ENCODE assay signal across 18 cellular contexts in the genomic region with DNA sequence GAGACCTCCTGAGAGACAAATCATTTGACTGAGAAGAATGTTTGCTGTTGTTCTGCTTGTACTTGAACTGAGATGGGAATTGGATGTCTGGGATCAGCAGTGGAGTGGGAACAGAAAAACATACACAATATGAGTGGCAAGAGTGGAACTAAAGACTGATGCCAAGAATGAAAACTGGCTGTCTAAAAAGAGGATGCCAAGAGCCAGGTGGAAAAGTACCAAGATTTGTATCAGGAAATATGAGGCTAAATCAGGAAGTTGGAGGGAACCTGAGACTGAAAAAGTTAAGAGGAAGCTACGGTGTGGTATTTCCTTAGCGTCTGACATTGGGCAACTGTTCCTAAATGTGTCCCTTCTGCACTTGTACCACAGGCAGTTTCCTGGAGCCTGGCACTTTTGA.
DNase-seq lines count a peak whose midpoint lies in the region; ATAC-seq, FAIRE-seq and TF ChIP-seq lines count a peak whose summit lies in the region.
"Had no signal": no experiment of that assay in that cellular context is flagged by ENCODE, and none has a peak within 500 bp of the region (broad histone marks: within the 10 kb centered on the region; RNA-seq: fewer than 3 reads in every experiment).

No MANE protein-coding gene starts in this region.

- peak; percentile 60 for DNase-seq in GDM1 (lab: John Stamatoyannopoulos, UW)
- DNase-seq in SKM-1 (lab: John Stamatoyannopoulos, UW; ENCODE audit: unreplicated experiment) = peak; percentile 18
- DNase-seq in endothelial cell (ENCODE audit: low spot score) = no peak
- DNase-seq in small intestine = no peak
- DNase-seq in GM23338 (ENCODE audit: low spot score) = no peak
- no peak for DNase-seq in activated T-cell treated with anti-CD3 and anti-CD28 coated beads, Interleukin-2, amount 50 U/mL, for 48 hours
- DNase-seq: BE2C; Caco-2; CD8-positive, alpha-beta memory T cell; DMS53; GM23248; H9 had no signal

- no peak overlapping the region for H3K4me3 ChIP-seq in BLaER1 treated with 17β-estradiol and CSF1 and Interleukin-3, amounts not matched to agents 10 nM and 100 nM
- H3K4me3 ChIP-seq in small intestine (ENCODE audit: low read depth in 1 of 2, low read length in 2 of 2) (no peak overlapping the region), GM23338 (no peak overlapping the region)
- H3K4me3 ChIP-seq: GM23248 had no signal

- H3K27ac ChIP-seq in BLaER1 treated with 17β-estradiol and CSF1 and Interleukin-3, amounts not matched to agents 10 nM and 100 nM = no peak overlapping the region
- H3K27ac ChIP-seq in small intestine (ENCODE audit: low read depth in 1 of 2, low read length in 1 of 2) = no peak overlapping the region
- H3K27ac ChIP-seq in GM23338 (ENCODE audit: low read depth) = no peak overlapping the region
- H3K27ac ChIP-seq: GM23248 had no signal

- FAIRE-seq in small intestine (lab: Jason Lieb, UNC) = no peak
- FAIRE-seq: A204.1, GM12891, HepG2, HTR-8/SVneo had no signal

- H3F3A ChIP-seq in GM23338 (replicated peaks; ENCODE audit: low read depth) = no peaks in the 10 kb centered on the region

- H3K9me3 Mint-ChIP-seq in endothelial cell (ENCODE audit: unreplicated experiment) (no peaks in the 10 kb centered on the region), GM23338 (no peaks in the 10 kb centered on the region; the same call in 2 of the 3 replicates)

- H3K9me3 ChIP-seq in BLaER1 treated with 17β-estradiol and CSF1 and Interleukin-3, amounts not matched to agents 10 nM and 100 nM (replicated peaks in 1 of 11) = no peaks in the 10 kb centered on the region
- H3K9me3 ChIP-seq in small intestine (ENCODE audit: control insufficient read depth, low read depth) = no peaks in the 10 kb centered on the region
- H3K9me3 ChIP-seq: BE2C, Caco-2 had no signal

- H3K4me1 Mint-ChIP-seq in endothelial cell (ENCODE audit: unreplicated experiment) = peaks cover 15% of the 10 kb centered on the region
- H3K4me1 Mint-ChIP-seq in GM23338 = peaks cover 20% of the 10 kb centered on the region
- H3K4me1 Mint-ChIP-seq: CD8-positive, alpha-beta memory T cell had no signal

- H3K4me2 ChIP-seq in BLaER1 treated with 17β-estradiol and CSF1 and Interleukin-3, amounts not matched to agents 10 nM and 100 nM = peak overlapping the region in 10 of 11 experiments; percentile 14 to 62 (median 39); a peak in 17 of 22 replicates
- H3K4me2 ChIP-seq in GM23338 = no peak overlapping the region

- no peaks in the 10 kb centered on the region for H3K9me2 ChIP-seq in GM23338 (ENCODE audit: insufficient read depth)

- H2AFZ ChIP-seq in GM23338 = no peak overlapping the region
- H2AFZ ChIP-seq: GM23248 had no signal

- WGBS in small intestine, 3 donors = 51 to 67% (median 57%) methylated on average over 2 of the region's 2 CpGs

- ATAC-seq in HG03196 (IDR thresholded peaks at IDR 0.05; ENCODE audit: unreplicated experiment) = no peak
- no peak for ATAC-seq in GM23338
- ATAC-seq: HepG2 had no signal

- H3K27me3 Mint-ChIP-seq in endothelial cell (ENCODE audit: unreplicated experiment) (no peaks in the 10 kb centered on the region), GM23338 (ENCODE audit: insufficient read depth, low read depth, poor library complexity) (peaks cover 7% of the 10 kb centered on the region)
- H3K27me3 Mint-ChIP-seq: CD8-positive, alpha-beta memory T cell had no signal

- H3K4me3 Mint-ChIP-seq in endothelial cell (ENCODE audit: unreplicated experiment) = no peak overlapping the region
- no peak overlapping the region for H3K4me3 Mint-ChIP-seq in GM23338
- H3K4me3 Mint-ChIP-seq: CD8-positive, alpha-beta memory T cell; H9 had no signal

- no peak overlapping the region for H3K9ac ChIP-seq in BLaER1 treated with 17β-estradiol and CSF1 and Interleukin-3, amounts not matched to agents 10 nM and 100 nM
- H3K9ac ChIP-seq: GM23248 had no signal

- H4K20me1 ChIP-seq in BLaER1 treated with 17β-estradiol and CSF1 and Interleukin-3, amounts not matched to agents 10 nM and 100 nM = no peaks in the 10 kb centered on the region
- H4K20me1 ChIP-seq in GM23338 (replicated peaks; ENCODE audit: insufficient read depth) = no peaks in the 10 kb centered on the region

- H3K27ac Mint-ChIP-seq in endothelial cell (ENCODE audit: unreplicated experiment) (peak overlapping the region; percentile 6), GM23338 (no peak overlapping the region)
- H3K27ac Mint-ChIP-seq: CD8-positive, alpha-beta memory T cell; H9 had no signal

- no peaks in the 10 kb centered on the region for H3K36me3 Mint-ChIP-seq in endothelial cell (ENCODE audit: low read depth, unreplicated experiment)
- no peaks in the 10 kb centered on the region for H3K36me3 Mint-ChIP-seq in GM23338 (ENCODE audit: low read depth)
- H3K36me3 Mint-ChIP-seq: CD8-positive, alpha-beta memory T cell had no signal

- peaks cover 6 to 10% (median 8%) of the 10 kb centered on the region in 10 experiments; a peak in 15 of 20 replicates for H3K4me1 ChIP-seq in BLaER1 treated with 17β-estradiol and CSF1 and Interleukin-3, amounts not matched to agents 10 nM and 100 nM
- H3K4me1 ChIP-seq in small intestine (ENCODE audit: control insufficient read depth in 2 of 2, insufficient read depth in 1 of 2, low read depth in 1 of 2, low read length in 1 of 2) = no peaks in the 10 kb centered on the region
- peaks cover 10% of the 10 kb centered on the region for H3K4me1 ChIP-seq in GM23338 (ENCODE audit: insufficient read depth)
- H3K4me1 ChIP-seq: BE2C, Caco-2 had no signal

- no peaks in the 10 kb centered on the region for H3K79me2 ChIP-seq in GM23338 (replicated peaks; ENCODE audit: insufficient read depth)

- H3K27me3 ChIP-seq in BLaER1 treated with 17β-estradiol and CSF1 and Interleukin-3, amounts not matched to agents 10 nM and 100 nM = no peaks in the 10 kb centered on the region
- H3K27me3 ChIP-seq in small intestine (ENCODE audit: control insufficient read depth in 2 of 2, insufficient read depth in 2 of 2, low read length in 2 of 2) (no peaks in the 10 kb centered on the region), GM23338 (ENCODE audit: insufficient read depth) (no peaks in the 10 kb centered on the region)
- H3K27me3 ChIP-seq: BE2C had no signal

- H3K36me3 ChIP-seq in BLaER1 treated with 17β-estradiol and CSF1 and Interleukin-3, amounts not matched to agents 10 nM and 100 nM = no peaks in the 10 kb centered on the region
- H3K36me3 ChIP-seq in small intestine (ENCODE audit: control insufficient read depth in 2 of 2, insufficient read depth in 2 of 2, low read length in 2 of 2) (no peaks in the 10 kb centered on the region), GM23338 (ENCODE audit: insufficient read depth) (no peaks in the 10 kb centered on the region)
- H3K36me3 ChIP-seq: BE2C had no signal

- no peak for TF ChIP-seq CTCF in endothelial cell (IDR thresholded peaks at IDR 0.05; ENCODE audit: unreplicated experiment)
- TF ChIP-seq CTCF in GM23338 (conservative IDR thresholded peaks at IDR 0.05; ENCODE audit: low read depth in 2 of 2) = no peak

TF ChIP-seq in GM23338, 12 proteins besides CTCF, POLR2A, EP300 and RAD21 (continues in another document):
- TF ChIP-seq ZNF331 (CRISPR knock-in tag; IDR thresholded peaks at IDR 0.05; ENCODE audit: low read depth) = no peak
- no peak for TF ChIP-seq CREB1 (CRISPR knock-in tag; IDR thresholded peaks at IDR 0.05; ENCODE audit: low read depth)
- TF ChIP-seq POLR2AphosphoS5 (IDR thresholded peaks at IDR 0.05; ENCODE audit: low read depth) = no peak
- TF ChIP-seq, protein P1, sequence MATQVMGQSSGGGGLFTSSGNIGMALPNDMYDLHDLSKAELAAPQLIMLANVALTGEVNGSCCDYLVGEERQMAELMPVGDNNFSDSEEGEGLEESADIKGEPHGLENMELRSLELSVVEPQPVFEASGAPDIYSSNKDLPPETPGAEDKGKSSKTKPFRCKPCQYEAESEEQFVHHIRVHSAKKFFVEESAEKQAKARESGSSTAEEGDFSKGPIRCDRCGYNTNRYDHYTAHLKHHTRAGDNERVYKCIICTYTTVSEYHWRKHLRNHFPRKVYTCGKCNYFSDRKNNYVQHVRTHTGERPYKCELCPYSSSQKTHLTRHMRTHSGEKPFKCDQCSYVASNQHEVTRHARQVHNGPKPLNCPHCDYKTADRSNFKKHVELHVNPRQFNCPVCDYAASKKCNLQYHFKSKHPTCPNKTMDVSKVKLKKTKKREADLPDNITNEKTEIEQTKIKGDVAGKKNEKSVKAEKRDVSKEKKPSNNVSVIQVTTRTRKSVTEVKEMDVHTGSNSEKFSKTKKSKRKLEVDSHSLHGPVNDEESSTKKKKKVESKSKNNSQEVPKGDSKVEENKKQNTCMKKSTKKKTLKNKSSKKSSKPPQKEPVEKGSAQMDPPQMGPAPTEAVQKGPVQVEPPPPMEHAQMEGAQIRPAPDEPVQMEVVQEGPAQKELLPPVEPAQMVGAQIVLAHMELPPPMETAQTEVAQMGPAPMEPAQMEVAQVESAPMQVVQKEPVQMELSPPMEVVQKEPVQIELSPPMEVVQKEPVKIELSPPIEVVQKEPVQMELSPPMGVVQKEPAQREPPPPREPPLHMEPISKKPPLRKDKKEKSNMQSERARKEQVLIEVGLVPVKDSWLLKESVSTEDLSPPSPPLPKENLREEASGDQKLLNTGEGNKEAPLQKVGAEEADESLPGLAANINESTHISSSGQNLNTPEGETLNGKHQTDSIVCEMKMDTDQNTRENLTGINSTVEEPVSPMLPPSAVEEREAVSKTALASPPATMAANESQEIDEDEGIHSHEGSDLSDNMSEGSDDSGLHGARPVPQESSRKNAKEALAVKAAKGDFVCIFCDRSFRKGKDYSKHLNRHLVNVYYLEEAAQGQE (IDR thresholded peaks at IDR 0.05; ENCODE audit: unreplicated experiment) = no peak
- no peak for TF ChIP-seq NANOG (IDR thresholded peaks at IDR 0.05; ENCODE audit: borderline replicate concordance)
- TF ChIP-seq STAT1 (IDR thresholded peaks at IDR 0.05; ENCODE audit: unreplicated experiment) = no peak
- no peak for TF ChIP-seq EZH2 (IDR thresholded peaks at IDR 0.05; ENCODE audit: low read depth, unreplicated experiment)
- TF ChIP-seq ZNF114 (CRISPR knock-in tag; IDR thresholded peaks at IDR 0.05) = no peak
- no peak for TF ChIP-seq JUNB (IDR thresholded peaks at IDR 0.05; ENCODE audit: unreplicated experiment)

Comparison
In these comparisons a context has a peak if more than half of its experiments do, and no peak if none do; other contexts are left out.
1. DNase-seq: peak in GDM1 (single experiment) and SKM-1 (single experiment); none in endothelial cell (single experiment), small intestine (single experiment), GM23338 (single experiment) and activated T-cell treated with anti-CD3 and anti-CD28 coated beads, Interleukin-2, amount 50 U/mL, for 48 hours (0 of 2).